10 cellular contexts compared by ENCODE assay signal in genomic region chr5:140591747-140592372, GRCh38. TPM values are rescaled to one million over a fixed set of nuclear protein-coding genes. Genes with fewer than 3 reads are reported as not detected.
DNase-seq lines count a peak whose midpoint lies in the region; ATAC-seq and TF ChIP-seq lines count a peak whose summit lies in the region.
"Had no signal": no experiment of that assay in that cellular context is flagged by ENCODE, and none has a peak within 500 bp of the region (broad histone marks: within the 10 kb centered on the region; RNA-seq: fewer than 3 reads in every experiment).

No MANE protein-coding gene starts in this region.

- no peaks in the 10 kb centered on the region for H3K36me3 ChIP-seq in upper lobe of left lung
- H3K36me3 ChIP-seq: thyroid gland had no signal

- peak in 1 of 4 donors; percentile 43 for TF ChIP-seq POLR2A in upper lobe of left lung (IDR thresholded peaks at IDR 0.05)

- H3K4me1 ChIP-seq in upper lobe of left lung = peaks cover 32 to 47% (median 42%) of the 10 kb centered on the region in 4 donors

- H3K9me3 ChIP-seq in upper lobe of left lung = no peaks in the 10 kb centered on the region
- H3K9me3 ChIP-seq: thyroid gland had no signal

- peak overlapping the region in 1 of 4 donors; percentile 14 for H3K4me3 ChIP-seq in upper lobe of left lung
- H3K4me3 ChIP-seq: thyroid gland had no signal

- no peak for TF ChIP-seq EP300 in upper lobe of left lung (IDR thresholded peaks at IDR 0.05)

- DNase-seq in SIG-M5 treated with dmso at 0.1 percent for 504 hours (lab: John Stamatoyannopoulos, UW; ENCODE audit: unreplicated experiment) (peak; percentile 52), SIG-M5 (lab: John Stamatoyannopoulos, UW) (no peak), upper lobe of left lung (no peak), osteocyte (ENCODE audit: extremely low spot score, unreplicated experiment) (no peak)
- DNase-seq: activated CD8-positive, alpha-beta T cell treated with anti-CD3 and anti-CD28 coated beads, Interleukin-2, amount 10 ng/mL, durations not matched to agents 7 days and 5 days; NCI-H187 treated with DMSO at 0.1 percent for 48 hours; thyroid gland had no signal

- H3K4me3 Mint-ChIP-seq in dendritic cell treated with granulocyte-macrophage colony-stimulating factor and Interleukin-4, amounts not matched to agents 40 ng/mL and 50 ng/mL, for 4 days = peak overlapping the region; percentile 61
- no peak overlapping the region for H3K4me3 Mint-ChIP-seq in osteocyte (ENCODE audit: unreplicated experiment)
- H3K4me3 Mint-ChIP-seq: activated CD8-positive, alpha-beta T cell treated with anti-CD3 and anti-CD28 coated beads, Interleukin-2, amount 10 ng/mL, durations not matched to agents 7 days and 5 days had no signal

- TF ChIP-seq CTCF in upper lobe of left lung (IDR thresholded peaks at IDR 0.05) (no peak), osteocyte (IDR thresholded peaks at IDR 0.05) (no peak)

- ATAC-seq in upper lobe of left lung (ENCODE audit: low FRiP score in 2 of 2) = peak in 1 of 2 donors; percentile 46
- ATAC-seq in GM19452 (IDR thresholded peaks at IDR 0.05; ENCODE audit: unreplicated experiment) = no peak
- ATAC-seq: activated CD8-positive, alpha-beta T cell treated with anti-CD3 and anti-CD28 coated beads, Interleukin-2, amount 10 ng/mL, durations not matched to agents 7 days and 5 days had no signal

- 75 to 86% methylated on average over 4 to 5 of the region's 5 CpGs for WGBS in upper lobe of left lung, 2 donors

- no peaks in the 10 kb centered on the region for H3K36me3 Mint-ChIP-seq in dendritic cell treated with granulocyte-macrophage colony-stimulating factor and Interleukin-4, amounts not matched to agents 40 ng/mL and 50 ng/mL, for 4 days (ENCODE audit: low read depth)
- H3K36me3 Mint-ChIP-seq in osteocyte (ENCODE audit: unreplicated experiment) = no peaks in the 10 kb centered on the region

- peak overlapping the region; percentile 80 for H3K27ac Mint-ChIP-seq in dendritic cell treated with granulocyte-macrophage colony-stimulating factor and Interleukin-4, amounts not matched to agents 40 ng/mL and 50 ng/mL, for 4 days
- no peak overlapping the region for H3K27ac Mint-ChIP-seq in osteocyte (ENCODE audit: unreplicated experiment)
- H3K27ac Mint-ChIP-seq: activated CD8-positive, alpha-beta T cell treated with anti-CD3 and anti-CD28 coated beads, Interleukin-2, amount 10 ng/mL, durations not matched to agents 7 days and 5 days had no signal

- no peaks in the 10 kb centered on the region for H3K27me3 ChIP-seq in upper lobe of left lung
- H3K27me3 ChIP-seq: thyroid gland had no signal

- peaks cover 86% of the 10 kb centered on the region for H3K4me1 Mint-ChIP-seq in dendritic cell treated with granulocyte-macrophage colony-stimulating factor and Interleukin-4, amounts not matched to agents 40 ng/mL and 50 ng/mL, for 4 days (ENCODE audit: low read depth)
- H3K4me1 Mint-ChIP-seq in osteocyte (ENCODE audit: unreplicated experiment) = peaks cover 12% of the 10 kb centered on the region

- intact Hi-C loops in dendritic cell treated with granulocyte-macrophage colony-stimulating factor and Interleukin-4, amounts not matched to agents 40 ng/mL and 50 ng/mL, for 4 days (cut with micrococcal nuclease) = no loop called here

- peaks cover 2% of the 10 kb centered on the region for H3K9me3 Mint-ChIP-seq in dendritic cell treated with granulocyte-macrophage colony-stimulating factor and Interleukin-4, amounts not matched to agents 40 ng/mL and 50 ng/mL, for 4 days
- no peaks in the 10 kb centered on the region for H3K9me3 Mint-ChIP-seq in osteocyte (ENCODE audit: unreplicated experiment)

- peak overlapping the region; percentile 28 to 73 (median 64) for H3K27ac ChIP-seq in upper lobe of left lung
- H3K27ac ChIP-seq: thyroid gland had no signal

- H3K27me3 Mint-ChIP-seq in dendritic cell treated with granulocyte-macrophage colony-stimulating factor and Interleukin-4, amounts not matched to agents 40 ng/mL and 50 ng/mL, for 4 days = no peaks in the 10 kb centered on the region
- H3K27me3 Mint-ChIP-seq in osteocyte (ENCODE audit: unreplicated experiment) = peaks cover 20% of the 10 kb centered on the region

RNA-seq across cellular contexts. Expression of gene SLC35A4, which starts 27.2 kb away (rescaled TPM):
- 10 to 100 TPM; 30.4 to 92.3 (median 56.7) TPM for total RNA-seq in upper lobe of left lung
- 79.6 and 80.9 TPM in 2 replicates for total RNA-seq in osteocyte

RNA-seq across cellular contexts. Expression of gene APBB3, which starts 27.5 kb away (rescaled TPM):
- total RNA-seq in upper lobe of left lung = 100 to 1,000 TPM in 1 of 6 donors, 10 to 100 TPM in 5; 14.1 to 127 (median 28.4) TPM
- total RNA-seq in osteocyte = 62.3 and 70.7 TPM in 2 replicates

RNA-seq across cellular contexts. Expression of gene SRA1, which starts 34.6 kb away (rescaled TPM):
- total RNA-seq in upper lobe of left lung (10 to 100 TPM; 23.1 to 31.6 (median 29.6) TPM), osteocyte (41.9 and 43.7 TPM in 2 replicates)

RNA-seq across cellular contexts. Expression of gene CD14, which starts 41.1 kb away (rescaled TPM):
- total RNA-seq in upper lobe of left lung (100 to 1,000 TPM in 4 of 6 donors, 10 to 100 TPM in 2; 27.3 to 195 (median 102) TPM), osteocyte (not detected in 2 replicates)
- total RNA-seq: SK-MEL-5 had no signal

RNA-seq across cellular contexts. Expression of gene EIF4EBP3, which starts 44.4 kb away (rescaled TPM):
- total RNA-seq in upper lobe of left lung (10 to 100 TPM; 12.1 to 32.5 (median 21.0) TPM), osteocyte (13.2 and 14.7 TPM in 2 replicates)
